ENCODE assay signal across 21 cellular contexts in genomic region chr5:71924325-71924724, GRCh38.
DNase-seq lines count a peak whose midpoint lies in the region; ATAC-seq, FAIRE-seq and TF ChIP-seq lines count a peak whose summit lies in the region.
"Had no signal": no experiment of that assay in that cellular context is flagged by ENCODE, and none has a peak within 500 bp of the region (broad histone marks: within the 10 kb centered on the region; RNA-seq: fewer than 3 reads in every experiment).

No MANE protein-coding gene starts in this region.

- H4K20me1 ChIP-seq in astrocyte (ENCODE audit: insufficient read depth, low read length): no peaks in the 10 kb centered on the region

- H3K4me1 Mint-ChIP-seq in astrocyte (ENCODE audit: low read depth, unreplicated experiment) (peaks cover 25% of the 10 kb centered on the region), type B pancreatic cell (ENCODE audit: unreplicated experiment) (peaks cover 8% of the 10 kb centered on the region)
- H3K4me1 Mint-ChIP-seq: activated CD4-positive, alpha-beta T cell treated with anti-CD3 and anti-CD28 coated beads, Interleukin-2, amount 10 ng/mL, durations not matched to agents 7 days and 5 days; CD4-positive, alpha-beta memory T cell had no signal

- TF ChIP-seq CTCF in heart left ventricle (IDR thresholded peaks at IDR 0.05) (no peak), right atrium auricular region (IDR thresholded peaks at IDR 0.05) (no peak), astrocyte (IDR thresholded peaks at IDR 0.05; ENCODE audit: insufficient read depth, low read depth, low read length) (no peak), fibroblast of pulmonary artery (IDR thresholded peaks at IDR 0.05; ENCODE audit: low read length, missing control alignments) (no peak), type B pancreatic cell (conservative IDR thresholded peaks at IDR 0.05) (no peak)

- H3K4me3 Mint-ChIP-seq in astrocyte (ENCODE audit: unreplicated experiment) (no peak overlapping the region), type B pancreatic cell (no peak overlapping the region)
- H3K4me3 Mint-ChIP-seq: activated CD4-positive, alpha-beta T cell treated with anti-CD3 and anti-CD28 coated beads, Interleukin-2, amount 10 ng/mL, durations not matched to agents 7 days and 5 days; CD4-positive, alpha-beta memory T cell; effector memory CD8-positive, alpha-beta T cell; nephron; stimulated activated naive CD8-positive, alpha-beta T cell treated with anti-CD3 and anti-CD28 coated beads, Interleukin-15, Interleukin-2, amounts not matched to agents 100 ng/mL and 50 ng/mL, for 24 hours had no signal

- FAIRE-seq in astrocyte (lab: Jason Lieb, UNC): peak; percentile 34
- FAIRE-seq: G401.6, GM12878 had no signal

- peak overlapping the region in 7 of 12 donors; percentile 18 to 69 (median 40) for H3K27ac ChIP-seq in heart left ventricle
- H3K27ac ChIP-seq in right atrium auricular region: peak overlapping the region in 1 of 2 donors; percentile 83
- H3K27ac ChIP-seq in astrocyte (ENCODE audit: low read depth, low read length): peak overlapping the region; percentile 50
- H3K27ac ChIP-seq: vagina had no signal

- DNase-seq in heart left ventricle: no peak
- no peak for DNase-seq in right atrium auricular region (ENCODE audit: low spot score)
- peak; percentile 21 for DNase-seq in astrocyte (ENCODE audit: low read depth)
- peak; percentile 52 for DNase-seq in fibroblast of pulmonary artery (ENCODE audit: low read depth)
- DNase-seq in type B pancreatic cell (ENCODE audit: extremely low spot score, unreplicated experiment): no peak
- DNase-seq in mucosa of gallbladder (ENCODE audit: low spot score): no peak
- DNase-seq: activated CD4-positive, alpha-beta T cell treated with anti-CD3 and anti-CD28 coated beads, Interleukin-2, amount 10 ng/mL, durations not matched to agents 7 days and 5 days; activated naive CD4-positive, alpha-beta T cell treated with anti-CD3 and anti-CD28 coated beads, Interleukin-2, amount 50 U/mL, for 16 hours; activated T-cell treated with anti-CD3 and anti-CD28 coated beads for 4 hours; caudate nucleus; CD4-positive, alpha-beta memory T cell; effector memory CD8-positive, alpha-beta T cell; H7; NCI-H187 had no signal

- H3K27me3 Mint-ChIP-seq in astrocyte (ENCODE audit: low read depth, unreplicated experiment): no peaks in the 10 kb centered on the region
- H3K27me3 Mint-ChIP-seq in type B pancreatic cell: no peaks in the 10 kb centered on the region

- H3K4me1 ChIP-seq in heart left ventricle (peaks cover 0 to 39% (median 20%) of the 10 kb centered on the region in 12 donors), right atrium auricular region (peaks cover 0 to 26% of the 10 kb centered on the region in 2 donors), astrocyte (ENCODE audit: insufficient read depth, low read length) (peaks cover 26% of the 10 kb centered on the region)
- H3K4me1 ChIP-seq: vagina had no signal

- intact Hi-C loops in heart left ventricle (cut with DNase I): loop anchor here in 3 of 10 donors (5.0 to 10.0 kb wide), 2 partner anchors 140 to 142 kb away; no protein-coding TSS in a partner anchor

- H3K9me3 Mint-ChIP-seq in astrocyte (ENCODE audit: unreplicated experiment) (no peaks in the 10 kb centered on the region), type B pancreatic cell (no peaks in the 10 kb centered on the region)

- H3K36me3 ChIP-seq in heart left ventricle (no peaks in the 10 kb centered on the region), right atrium auricular region (no peaks in the 10 kb centered on the region), astrocyte (ENCODE audit: insufficient read depth, low read length) (no peaks in the 10 kb centered on the region)
- H3K36me3 ChIP-seq: vagina had no signal

- peak overlapping the region; percentile 79 for H3K27ac Mint-ChIP-seq in astrocyte (ENCODE audit: unreplicated experiment)
- H3K27ac Mint-ChIP-seq in type B pancreatic cell: peak overlapping the region; percentile 95
- H3K27ac Mint-ChIP-seq: activated CD4-positive, alpha-beta T cell treated with anti-CD3 and anti-CD28 coated beads, Interleukin-2, amount 10 ng/mL, durations not matched to agents 7 days and 5 days; CD4-positive, alpha-beta memory T cell; effector memory CD8-positive, alpha-beta T cell; stimulated activated naive CD8-positive, alpha-beta T cell treated with anti-CD3 and anti-CD28 coated beads, Interleukin-15, Interleukin-2, amounts not matched to agents 100 ng/mL and 50 ng/mL, for 24 hours had no signal

- no peak overlapping the region for H2AFZ ChIP-seq in astrocyte (ENCODE audit: low read depth, low read length)

- H3K79me2 ChIP-seq in astrocyte (ENCODE audit: insufficient read depth, low read length): no peaks in the 10 kb centered on the region

- ATAC-seq in heart left ventricle (no peak), GM18870 (IDR thresholded peaks at IDR 0.05; ENCODE audit: unreplicated experiment) (no peak), HG02970 (IDR thresholded peaks at IDR 0.05; ENCODE audit: low FRiP score, unreplicated experiment) (no peak)
- ATAC-seq: effector memory CD8-positive, alpha-beta T cell; GM12878 had no signal

- H3K4me3 ChIP-seq in heart left ventricle (no peak overlapping the region), right atrium auricular region (no peak overlapping the region), astrocyte (ENCODE audit: insufficient read depth, low read depth, low read length) (no peak overlapping the region), fibroblast of pulmonary artery (replicated peaks; ENCODE audit: low read depth, low read length) (no peak overlapping the region)
- H3K4me3 ChIP-seq: GM12878, vagina had no signal

- peaks cover 0 to 15% (median 2%) of the 10 kb centered on the region in 12 donors for H3K9me3 ChIP-seq in heart left ventricle
- H3K9me3 ChIP-seq in right atrium auricular region: no peaks in the 10 kb centered on the region
- H3K9me3 ChIP-seq in astrocyte (ENCODE audit: insufficient read depth, low read depth, low read length): no peaks in the 10 kb centered on the region
- H3K9me3 ChIP-seq: vagina had no signal

- H3K4me2 ChIP-seq in astrocyte (ENCODE audit: low read length): peak overlapping the region; percentile 66

- H3K27me3 ChIP-seq in heart left ventricle: no peaks in the 10 kb centered on the region
- no peaks in the 10 kb centered on the region for H3K27me3 ChIP-seq in right atrium auricular region
- H3K27me3 ChIP-seq in astrocyte (ENCODE audit: insufficient read depth, low read length): no peaks in the 10 kb centered on the region
- H3K27me3 ChIP-seq: vagina had no signal

- H3K9ac ChIP-seq in astrocyte (ENCODE audit: low read length): peak overlapping the region; percentile 36

- H3K36me3 Mint-ChIP-seq in astrocyte (ENCODE audit: low read depth, unreplicated experiment): no peaks in the 10 kb centered on the region
- H3K36me3 Mint-ChIP-seq in type B pancreatic cell: no peaks in the 10 kb centered on the region
- H3K36me3 Mint-ChIP-seq: CD4-positive, alpha-beta memory T cell had no signal

- no peak for TF ChIP-seq POLR2A in heart left ventricle (IDR thresholded peaks at IDR 0.05)

Comparison
In these comparisons a context has a peak if more than half of its experiments do, and no peak if none do; other contexts are left out.
1. DNase-seq: peak in astrocyte (single experiment) and fibroblast of pulmonary artery (single experiment); none in heart left ventricle (0 of 5), right atrium auricular region (single experiment), type B pancreatic cell (single experiment) and mucosa of gallbladder (single experiment).